ENCODE assay signal across 10 cellular contexts in the genomic region with DNA sequence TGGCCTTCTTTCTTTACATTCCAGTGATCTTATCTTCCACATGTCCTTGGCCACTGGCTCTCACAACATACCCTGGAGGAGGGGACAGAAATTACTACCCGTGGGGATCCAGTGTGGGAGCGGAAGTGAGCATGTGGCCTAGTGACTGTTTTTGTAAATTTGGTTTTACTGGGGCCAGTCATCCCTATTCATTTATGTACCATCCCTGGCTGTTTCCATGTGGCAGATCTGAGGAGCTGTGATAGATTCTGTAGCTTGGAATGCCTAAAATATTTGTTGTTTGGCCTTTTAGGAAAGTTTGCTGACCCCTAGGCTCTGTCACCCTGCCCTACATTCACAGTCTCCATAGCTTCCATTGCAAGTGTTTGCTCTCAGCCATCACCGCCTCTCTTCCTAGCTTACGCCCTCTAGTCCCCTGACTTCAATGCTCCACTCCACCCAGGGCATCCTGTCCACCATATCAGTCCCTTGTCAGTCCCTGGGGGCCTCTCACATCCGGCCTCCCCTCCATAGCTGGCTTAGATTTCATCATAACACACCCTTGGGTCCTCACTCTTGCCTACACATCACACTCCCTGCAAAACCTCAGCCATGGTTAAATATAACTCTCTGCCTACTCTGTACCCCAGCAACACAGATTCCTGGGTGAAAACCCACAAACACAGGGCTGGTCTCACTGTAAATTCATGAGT. TPM values are rescaled to one million over a fixed set of nuclear protein-coding genes. Genes with fewer than 3 reads are reported as not detected.
DNase-seq lines count a peak whose midpoint lies in the region; ATAC-seq and TF ChIP-seq lines count a peak whose summit lies in the region.
"Had no signal": no experiment of that assay in that cellular context is flagged by ENCODE, and none has a peak within 500 bp of the region (broad histone marks: within the 10 kb centered on the region; RNA-seq: fewer than 3 reads in every experiment).

No MANE protein-coding gene starts in this region.

- no peak overlapping the region for H3K9ac ChIP-seq in SK-N-SH

- H3K27ac ChIP-seq in C4-2B = peak overlapping the region; percentile 32
- no peak overlapping the region for H3K27ac ChIP-seq in SK-N-SH (ENCODE audit: low read depth in 2 of 2, low read length in 1 of 2)
- no peak overlapping the region for H3K27ac ChIP-seq in gastroesophageal sphincter

- 68% methylated on average over 5 of the region's 5 CpGs for WGBS in SK-N-SH (ENCODE audit: low lambda C conversion rate)
- WGBS in gastroesophageal sphincter (ENCODE audit: low coverage in 1 of 2), 2 donors = 57 to 81% methylated on average over 4 to 5 of the region's 5 CpGs

- H3K9me2 ChIP-seq in SK-N-SH = no peaks in the 10 kb centered on the region

- H3K4me1 ChIP-seq in SK-N-SH (ENCODE audit: control insufficient read depth in 1 of 2, insufficient read depth in 2 of 2, low read depth in 1 of 2, low read length in 1 of 2) (peaks cover 0 to 6% of the 10 kb centered on the region in 2 experiments; a peak in 1 of 4 replicates), gastroesophageal sphincter (no peaks in the 10 kb centered on the region)

- CTCF ChIA-PET in SK-N-SH (lab: Yijun Ruan, JAX) = no interaction called here

- no peak for TF ChIP-seq POLR2A in gastroesophageal sphincter (IDR thresholded peaks at IDR 0.05)

- no peak overlapping the region for H3K4me3 ChIP-seq in SK-N-SH (ENCODE audit: low read depth in 2 of 2, low read length in 1 of 2)
- no peak overlapping the region for H3K4me3 ChIP-seq in gastroesophageal sphincter

- intact Hi-C loops in left ventricle myocardium superior (cut with micrococcal nuclease) = no loop called here

- no peak for TF ChIP-seq RAD21 in SK-N-SH (IDR thresholded peaks at IDR 0.05; ENCODE audit: low read length)

- peak; percentile 71 for ATAC-seq in GM21786 (IDR thresholded peaks at IDR 0.05; ENCODE audit: unreplicated experiment)
- peak; percentile 44 for ATAC-seq in left ventricle myocardium superior
- ATAC-seq in gastroesophageal sphincter = no peak

- DNase-seq in SK-N-SH (peak; percentile 28), left ventricle myocardium superior (no peak), GDM1 (lab: John Stamatoyannopoulos, UW) (no peak), GM13977 (ENCODE audit: low spot score) (no peak)
- DNase-seq in central memory CD4-positive, alpha-beta T cell = no peak
- DNase-seq: nucleus accumbens, T-helper 9 cell had no signal

- H3K36me3 ChIP-seq in SK-N-SH (replicated peaks in 1 of 2; ENCODE audit: control insufficient read depth in 1 of 2, insufficient read depth in 2 of 2, low read length in 1 of 2) (peaks cover 0 to 4% of the 10 kb centered on the region in 2 experiments), gastroesophageal sphincter (peaks cover 0 to 14% of the 10 kb centered on the region in 2 donors)

- POLR2A ChIA-PET in SK-N-SH (lab: Yijun Ruan, JAX) = no interaction called here

- H3F3A ChIP-seq in SK-N-SH (replicated peaks; ENCODE audit: insufficient read depth) = peaks cover 9% of the 10 kb centered on the region

- no peaks in the 10 kb centered on the region for H3K27me3 ChIP-seq in SK-N-SH (ENCODE audit: insufficient read depth)
- no peaks in the 10 kb centered on the region for H3K27me3 ChIP-seq in gastroesophageal sphincter

- no peaks in the 10 kb centered on the region for H3K79me2 ChIP-seq in SK-N-SH (ENCODE audit: insufficient read depth)

- no peak overlapping the region for H2AFZ ChIP-seq in SK-N-SH (ENCODE audit: low read depth)

- no peak for TF ChIP-seq CTCF in C4-2B (conservative IDR thresholded peaks at IDR 0.05)
- no peak for TF ChIP-seq CTCF in SK-N-SH (IDR thresholded peaks at IDR 0.05)
- no peak for TF ChIP-seq CTCF in GM13977 (IDR thresholded peaks at IDR 0.05; ENCODE audit: extremely low read depth, insufficient read depth, missing control alignments)
- TF ChIP-seq CTCF in gastroesophageal sphincter (IDR thresholded peaks at IDR 0.05) = no peak

- H3K4me2 ChIP-seq in SK-N-SH = no peak overlapping the region

- TF ChIP-seq EP300 in SK-N-SH (IDR thresholded peaks at IDR 0.05; ENCODE audit: borderline replicate concordance in 1 of 2, low read depth in 1 of 2, low read length in 1 of 2) (no peak), gastroesophageal sphincter (IDR thresholded peaks at IDR 0.05) (no peak)

- no peaks in the 10 kb centered on the region for H4K20me1 ChIP-seq in SK-N-SH (ENCODE audit: insufficient read depth)

- H3K9me3 ChIP-seq in SK-N-SH = no peaks in the 10 kb centered on the region
- H3K9me3 ChIP-seq in gastroesophageal sphincter = no peaks in the 10 kb centered on the region

- in situ Hi-C loops in GM13977 (cut with MboI; ENCODE audit: low pct_unique_long_range_greater_than_20kb, low sequenced_read_pairs, unreplicated experiment) = no loop called here

TF ChIP-seq in SK-N-SH, 30 proteins besides CTCF, POLR2A, EP300 and RAD21:
- TF ChIP-seq RFX5 (IDR thresholded peaks at IDR 0.05; ENCODE audit: low read length) = no peak
- TF ChIP-seq FOSL2 (IDR thresholded peaks at IDR 0.05; ENCODE audit: borderline replicate concordance, low read depth) = no peak
- TF ChIP-seq GABPA (IDR thresholded peaks at IDR 0.05; ENCODE audit: low read depth) = no peak
- TF ChIP-seq TEAD4 (IDR thresholded peaks at IDR 0.05; ENCODE audit: borderline replicate concordance, insufficient read depth) = no peak
- no peak for TF ChIP-seq FOXJ3 (CRISPR knock-in tag; IDR thresholded peaks at IDR 0.05)
- no peak for TF ChIP-seq JUND (IDR thresholded peaks at IDR 0.05)
- no peak for TF ChIP-seq GATA2 (CRISPR knock-in tag; IDR thresholded peaks at IDR 0.05)
- TF ChIP-seq FOXM1 (IDR thresholded peaks at IDR 0.05; ENCODE audit: low read depth) = no peak
- no peak for TF ChIP-seq EZH2phosphoT487 (IDR thresholded peaks at IDR 0.05; ENCODE audit: borderline replicate concordance, low read depth)
- TF ChIP-seq, protein P1, sequence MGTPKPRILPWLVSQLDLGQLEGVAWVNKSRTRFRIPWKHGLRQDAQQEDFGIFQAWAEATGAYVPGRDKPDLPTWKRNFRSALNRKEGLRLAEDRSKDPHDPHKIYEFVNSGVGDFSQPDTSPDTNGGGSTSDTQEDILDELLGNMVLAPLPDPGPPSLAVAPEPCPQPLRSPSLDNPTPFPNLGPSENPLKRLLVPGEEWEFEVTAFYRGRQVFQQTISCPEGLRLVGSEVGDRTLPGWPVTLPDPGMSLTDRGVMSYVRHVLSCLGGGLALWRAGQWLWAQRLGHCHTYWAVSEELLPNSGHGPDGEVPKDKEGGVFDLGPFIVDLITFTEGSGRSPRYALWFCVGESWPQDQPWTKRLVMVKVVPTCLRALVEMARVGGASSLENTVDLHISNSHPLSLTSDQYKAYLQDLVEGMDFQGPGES (IDR thresholded peaks at IDR 0.05; ENCODE audit: low read depth, low read length) = no peak
- TF ChIP-seq NFIC (IDR thresholded peaks at IDR 0.05; ENCODE audit: borderline replicate concordance) = no peak
- TF ChIP-seq, protein P2, sequence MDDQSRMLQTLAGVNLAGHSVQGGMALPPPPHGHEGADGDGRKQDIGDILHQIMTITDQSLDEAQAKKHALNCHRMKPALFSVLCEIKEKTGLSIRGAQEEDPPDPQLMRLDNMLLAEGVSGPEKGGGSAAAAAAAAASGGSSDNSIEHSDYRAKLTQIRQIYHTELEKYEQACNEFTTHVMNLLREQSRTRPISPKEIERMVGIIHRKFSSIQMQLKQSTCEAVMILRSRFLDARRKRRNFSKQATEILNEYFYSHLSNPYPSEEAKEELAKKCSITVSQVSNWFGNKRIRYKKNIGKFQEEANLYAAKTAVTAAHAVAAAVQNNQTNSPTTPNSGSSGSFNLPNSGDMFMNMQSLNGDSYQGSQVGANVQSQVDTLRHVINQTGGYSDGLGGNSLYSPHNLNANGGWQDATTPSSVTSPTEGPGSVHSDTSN (IDR thresholded peaks at IDR 0.05) = no peak
- TF ChIP-seq ELF1 (IDR thresholded peaks at IDR 0.05) = no peak
- no peak for TF ChIP-seq NRF1 (IDR thresholded peaks at IDR 0.05; ENCODE audit: low read depth, low read length)
- no peak for TF ChIP-seq RXRA (IDR thresholded peaks at IDR 0.05; ENCODE audit: borderline replicate concordance, low read depth)

RNA-seq across cellular contexts. Expression of a gene that starts 25.8 kb away (rescaled TPM):
- 4.3 and 7.1 TPM in 2 replicates for polyA plus RNA-seq in SK-N-SH (2012; rRNA removed)
- 3.5 and 5.3 TPM in 2 replicates for polyA plus RNA-seq in SK-N-SH (2012; cell fraction: cytosol; rRNA removed)
- 3.1 and 4.0 TPM in 2 replicates for polyA plus RNA-seq in SK-N-SH (2012; cell fraction: nucleus; rRNA removed)
- total RNA-seq in left ventricle myocardium superior = 9.8 TPM
- 10 to 100 TPM in 3 of 4 donors, 1 to 10 TPM in 1; 7.9 to 31.9 (median 15.9) TPM for total RNA-seq in gastroesophageal sphincter
